ENCODE assay signal across 9 cellular contexts in the genomic region with DNA sequence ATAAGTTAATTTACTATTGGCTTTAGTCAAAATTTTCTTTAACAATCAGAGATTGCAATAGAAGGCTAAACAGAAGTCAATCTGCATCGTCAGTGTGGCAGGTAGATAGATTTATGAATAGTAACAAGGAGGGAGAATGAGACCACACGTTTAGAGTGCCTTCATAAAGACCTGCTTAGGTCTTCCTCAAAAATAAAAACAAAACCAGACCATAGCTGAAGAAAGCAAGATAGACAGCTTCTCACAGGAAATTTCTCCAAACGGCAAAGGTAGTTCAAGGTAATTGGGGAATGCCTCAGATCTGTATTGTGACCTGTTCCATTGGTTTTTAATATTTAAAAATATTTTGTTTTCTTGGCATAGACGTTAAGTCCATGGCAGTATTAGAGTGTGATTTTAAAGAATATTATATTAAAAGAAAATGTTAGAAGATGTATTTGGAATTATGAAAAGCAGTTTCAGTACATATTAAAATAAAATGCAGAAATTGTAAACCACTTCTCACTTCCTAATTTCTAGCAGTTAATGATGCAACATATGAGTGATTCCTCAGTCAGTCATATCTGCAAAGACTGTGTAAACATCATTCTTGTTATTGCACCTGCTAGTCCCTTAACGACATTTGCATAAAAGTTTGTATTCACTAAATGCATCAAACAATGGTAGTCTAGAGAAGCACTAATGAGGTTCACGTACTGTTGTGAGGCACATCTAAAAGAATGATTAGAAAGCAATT.
A peak's percentile ranks its signal among the peaks of the same experiment; 100 is the strongest.
DNase-seq lines count a peak whose midpoint lies in the region; ATAC-seq and TF ChIP-seq lines count a peak whose summit lies in the region.
"Had no signal": no experiment of that assay in that cellular context is flagged by ENCODE, and none has a peak within 500 bp of the region (broad histone marks: within the 10 kb centered on the region; RNA-seq: fewer than 3 reads in every experiment).

No MANE protein-coding gene starts in this region.

- H3K36me3 ChIP-seq in MG63 (no peaks in the 10 kb centered on the region), testis (ENCODE audit: low read depth, missing control alignments) (no peaks in the 10 kb centered on the region)

- H3K4me3 ChIP-seq in MG63 (no peak overlapping the region), testis (no peak overlapping the region)

- no peak for TF ChIP-seq POLR2A in testis (IDR thresholded peaks at IDR 0.05)

- no peak overlapping the region for H3K27ac ChIP-seq in testis

- H3K4me1 ChIP-seq in testis: no peaks in the 10 kb centered on the region

- no peaks in the 10 kb centered on the region for H3K27me3 ChIP-seq in MG63
- no peaks in the 10 kb centered on the region for H3K27me3 ChIP-seq in testis

- no peaks in the 10 kb centered on the region for H3K27me3 Mint-ChIP-seq in IgD-negative memory B cell
- peaks cover 13 to 21% (median 14%) of the 10 kb centered on the region in 3 donors for H3K27me3 Mint-ChIP-seq in naive B cell

- H3K4me1 Mint-ChIP-seq in IgD-negative memory B cell (peaks cover 24 to 39% (median 25%) of the 10 kb centered on the region in 3 donors), naive B cell (peaks cover 11 to 20% (median 18%) of the 10 kb centered on the region in 3 donors)

- no peaks in the 10 kb centered on the region for H3K9me3 Mint-ChIP-seq in IgD-negative memory B cell
- peaks cover 0 to 2% (median 0%) of the 10 kb centered on the region in 7 donors for H3K9me3 Mint-ChIP-seq in naive B cell

- 54 to 63% methylated on average over 6 of the region's 6 CpGs for WGBS in testis, 2 donors

- H3K9me3 ChIP-seq in MG63 (no peaks in the 10 kb centered on the region), testis (no peaks in the 10 kb centered on the region)

- H3K4me3 Mint-ChIP-seq in IgD-negative memory B cell (peak overlapping the region; percentile 0 to 73 (median 31)), naive B cell (peak overlapping the region in 4 of 8 donors; percentile 14 to 64 (median 60))
- H3K4me3 Mint-ChIP-seq: naive thymus-derived CD8-positive, alpha-beta T cell had no signal

- intact Hi-C loops in testis (cut with DNase I; ENCODE audit: low total_unique reads): no loop called here

- peak; percentile 64 for DNase-seq in naive B cell
- no peak for DNase-seq in MG63
- DNase-seq in NCI-H524 (lab: John Stamatoyannopoulos, UW): no peak
- no peak for DNase-seq in testis
- DNase-seq: naive thymus-derived CD8-positive, alpha-beta T cell had no signal

- H3K27ac Mint-ChIP-seq in IgD-negative memory B cell (peak overlapping the region; percentile 16 to 93 (median 92)), naive B cell (peak overlapping the region in 5 of 6 donors; percentile 53 to 96 (median 85))
- H3K27ac Mint-ChIP-seq: naive thymus-derived CD8-positive, alpha-beta T cell had no signal

- H3K36me3 Mint-ChIP-seq in IgD-negative memory B cell: peaks cover 2% of the 10 kb centered on the region
- H3K36me3 Mint-ChIP-seq in naive B cell: peaks cover 0 to 6% of the 10 kb centered on the region in 2 donors
- H3K36me3 Mint-ChIP-seq: naive thymus-derived CD8-positive, alpha-beta T cell had no signal

- peak; percentile 92 for ATAC-seq in GM19023 (IDR thresholded peaks at IDR 0.05; ENCODE audit: unreplicated experiment)
- ATAC-seq in HG02763 (IDR thresholded peaks at IDR 0.05; ENCODE audit: unreplicated experiment): peak; percentile 86
- peak; percentile 97 to 99 for ATAC-seq in naive B cell (ENCODE audit: low read depth in 2 of 2)
- ATAC-seq in HG03108 (IDR thresholded peaks at IDR 0.05; ENCODE audit: unreplicated experiment): no peak
- ATAC-seq: naive thymus-derived CD8-positive, alpha-beta T cell had no signal

- TF ChIP-seq CTCF in testis (IDR thresholded peaks at IDR 0.05): no peak
